16 cellular contexts compared by ENCODE assay signal in genomic region chr20:38167466-38167850, GRCh38. TPM values are rescaled to one million over a fixed set of nuclear protein-coding genes. Genes with fewer than 3 reads are reported as not detected.
A peak's percentile ranks its signal among the peaks of the same experiment; 100 is the strongest.
DNase-seq lines count a peak whose midpoint lies in the region; ATAC-seq and TF ChIP-seq lines count a peak whose summit lies in the region.
"Had no signal": no experiment of that assay in that cellular context is flagged by ENCODE, and none has a peak within 500 bp of the region (broad histone marks: within the 10 kb centered on the region; RNA-seq: fewer than 3 reads in every experiment).

No MANE protein-coding gene starts in this region.

- H3K4me1 ChIP-seq in osteoblast (ENCODE audit: insufficient read depth, low read length), result peaks cover 84% of the 10 kb centered on the region

- peaks cover 3 to 18% of the 10 kb centered on the region in 2 donors for H3K27me3 Mint-ChIP-seq in natural killer cell treated with Interleukin-12 subunit alpha and Interleukin-12 subunit beta and Interleukin-15 and Interleukin-18, amount 100 ng/mL, for 72 hours
- peaks cover 6 to 7% of the 10 kb centered on the region in 2 donors for H3K27me3 Mint-ChIP-seq in natural killer cell (ENCODE audit: low read depth in 2 of 2)
- H3K27me3 Mint-ChIP-seq: activated B cell treated with CpG ODN at 0.5 μM for 24 hours, IgD-negative memory B cell had no signal

- no peaks in the 10 kb centered on the region for H3K9me3 Mint-ChIP-seq in natural killer cell treated with Interleukin-12 subunit alpha and Interleukin-12 subunit beta and Interleukin-15 and Interleukin-18, amount 100 ng/mL, for 72 hours
- H3K9me3 Mint-ChIP-seq in natural killer cell, result no peaks in the 10 kb centered on the region
- H3K9me3 Mint-ChIP-seq: activated B cell treated with CpG ODN at 0.5 μM for 24 hours, IgD-negative memory B cell had no signal

- peaks cover 3% of the 10 kb centered on the region for H3K36me3 ChIP-seq in osteoblast (ENCODE audit: insufficient read depth, low read length)
- H3K36me3 ChIP-seq: adrenal gland had no signal

- TF ChIP-seq CTCF in natural killer cell (IDR thresholded peaks at IDR 0.05) (no peak), osteoblast (IDR thresholded peaks at IDR 0.05; ENCODE audit: extremely low read depth, low read depth, low read length) (no peak)

- intact Hi-C loops in natural killer cell (cut with micrococcal nuclease), result no loop called here

- H3K27ac ChIP-seq in epithelial cell of prostate (peak overlapping the region; percentile 82), osteoblast (ENCODE audit: low read depth, low read length) (peak overlapping the region; percentile 92)

- H3K4me1 Mint-ChIP-seq in natural killer cell treated with Interleukin-12 subunit alpha and Interleukin-12 subunit beta and Interleukin-15 and Interleukin-18, amount 100 ng/mL, for 72 hours (ENCODE audit: low read depth in 2 of 2), result peaks cover 18 to 25% of the 10 kb centered on the region in 2 donors
- peaks cover 12 to 14% of the 10 kb centered on the region in 2 donors for H3K4me1 Mint-ChIP-seq in natural killer cell

- no peaks in the 10 kb centered on the region for H4K20me1 ChIP-seq in osteoblast (ENCODE audit: insufficient read depth, low read length)

- H3K4me3 ChIP-seq in osteoblast (ENCODE audit: insufficient read depth, low read length), result no peak overlapping the region
- H3K4me3 ChIP-seq: adrenal gland had no signal

- peaks cover 27% of the 10 kb centered on the region for H3K79me2 ChIP-seq in osteoblast (ENCODE audit: insufficient read depth, low read length)

- no peaks in the 10 kb centered on the region for H3K27me3 ChIP-seq in osteoblast (ENCODE audit: insufficient read depth, low read length)
- H3K27me3 ChIP-seq: adrenal gland had no signal

- no peak for DNase-seq in natural killer cell treated with Interleukin-12 subunit alpha and Interleukin-12 subunit beta and Interleukin-15 and Interleukin-18, amount 100 ng/mL, for 72 hours (ENCODE audit: low spot score)
- DNase-seq in natural killer cell (no peak), epithelial cell of prostate (ENCODE audit: low read depth, low spot score) (no peak), osteoblast (ENCODE audit: insufficient read length, low spot score, missing footprints) (no peak), left lobe of liver (ENCODE audit: low spot score) (no peak), HuH-7.5 (ENCODE audit: low spot score) (no peak), NCI-H510A treated with DMSO at 0.1 percent for 48 hours (lab: John Stamatoyannopoulos, UW) (no peak)
- no peak for DNase-seq in activated CD4-positive, alpha-beta T cell treated with anti-CD3 and anti-CD28 coated beads for 4 hours
- DNase-seq: activated B cell treated with CpG ODN at 0.5 μM for 24 hours, COR-L47, NCI-H2171, RPMI8226, T-helper 17 cell had no signal

- H2AFZ ChIP-seq in osteoblast (ENCODE audit: low read length), result no peak overlapping the region

- H3K4me3 Mint-ChIP-seq in natural killer cell treated with Interleukin-12 subunit alpha and Interleukin-12 subunit beta and Interleukin-15 and Interleukin-18, amount 100 ng/mL, for 72 hours, result no peak overlapping the region
- H3K4me3 Mint-ChIP-seq in natural killer cell, result no peak overlapping the region
- H3K4me3 Mint-ChIP-seq: activated B cell treated with CpG ODN at 0.5 μM for 24 hours, IgD-negative memory B cell, T-helper 17 cell had no signal

- no peak overlapping the region for H3K4me2 ChIP-seq in osteoblast (ENCODE audit: insufficient read depth, low read length)

- no peaks in the 10 kb centered on the region for H3K9me3 ChIP-seq in osteoblast (ENCODE audit: low read depth, low read length)
- H3K9me3 ChIP-seq: adrenal gland had no signal

- H3K27ac Mint-ChIP-seq in natural killer cell treated with Interleukin-12 subunit alpha and Interleukin-12 subunit beta and Interleukin-15 and Interleukin-18, amount 100 ng/mL, for 72 hours, result peak overlapping the region; percentile 70 to 81
- H3K27ac Mint-ChIP-seq in natural killer cell, result no peak overlapping the region
- H3K27ac Mint-ChIP-seq: activated B cell treated with CpG ODN at 0.5 μM for 24 hours, T-helper 17 cell had no signal

- ATAC-seq in natural killer cell treated with Interleukin-12 subunit alpha and Interleukin-12 subunit beta and Interleukin-15 and Interleukin-18, amount 100 ng/mL, for 72 hours, result no peak
- no peak for ATAC-seq in natural killer cell
- ATAC-seq in left lobe of liver, result no peak
- ATAC-seq: T-helper 17 cell had no signal

- H3K36me3 Mint-ChIP-seq in natural killer cell treated with Interleukin-12 subunit alpha and Interleukin-12 subunit beta and Interleukin-15 and Interleukin-18, amount 100 ng/mL, for 72 hours, result no peaks in the 10 kb centered on the region
- no peaks in the 10 kb centered on the region for H3K36me3 Mint-ChIP-seq in natural killer cell

RNA-seq across cellular contexts. Expression of gene TGM2, which starts 2.4 kb away (rescaled TPM):
- 1 to 10 TPM in 1 of 2 donors, under 1 TPM in 1; 0.81 to 2.4 TPM for total RNA-seq in natural killer cell treated with Interleukin-12 subunit alpha and Interleukin-12 subunit beta and Interleukin-15 and Interleukin-18, amount 100 ng/mL, for 72 hours
- total RNA-seq in natural killer cell (under 1 TPM in 2 of 3 donors, not detected in 1; 0.33 TPM), osteoblast (78.2 and 137 TPM in 2 replicates), left lobe of liver (193 TPM)
- total RNA-seq: activated CD8-positive, alpha-beta memory T cell treated with anti-CD3 and anti-CD28 coated beads for 36 hours had no signal

Comparison
In these comparisons a context has a peak if more than half of its experiments do, and no peak if none do; other contexts are left out.
1. H3K27ac Mint-ChIP-seq: peak in natural killer cell treated with Interleukin-12 subunit alpha and Interleukin-12 subunit beta and Interleukin-15 and Interleukin-18, amount 100 ng/mL, for 72 hours (2 of 2); none in natural killer cell (0 of 2).
2. RNA of gene TGM2, which starts 2.4 kb away (total RNA-seq): 193 TPM in left lobe of liver (single experiment) and 78.2 to 137 TPM in osteoblast; 0.81 to 2.4 TPM in natural killer cell treated with Interleukin-12 subunit alpha and Interleukin-12 subunit beta and Interleukin-15 and Interleukin-18, amount 100 ng/mL, for 72 hours and 0.33 TPM in natural killer cell; every median in the first group is over 10 times any median in the second.